In genomic region chr7:101382937-101383336, GRCh38 we compare ENCODE assay signal across 34 cellular contexts. TPM values are rescaled to one million over a fixed set of nuclear protein-coding genes. Genes with fewer than 3 reads are reported as not detected.
"Had no signal": no experiment of that assay in that cellular context is flagged by ENCODE, and none has a peak within 500 bp of the region (broad histone marks: within the 10 kb centered on the region; RNA-seq: fewer than 3 reads in every experiment).

No MANE protein-coding gene starts in this region.

- H3K27ac Mint-ChIP-seq: activated CD4-positive, alpha-beta T cell treated with anti-CD3 and anti-CD28 coated beads for 36 hours; activated CD4-positive, alpha-beta T cell treated with anti-CD3 and anti-CD28 coated beads, Interleukin-2, amount 10 ng/mL, durations not matched to agents 7 days and 5 days; activated CD8-positive, alpha-beta T cell treated with anti-CD3 and anti-CD28 coated beads, Interleukin-2, amount 10 ng/mL, durations not matched to agents 7 days and 5 days; activated naive CD4-positive, alpha-beta T cell treated with anti-CD3 and anti-CD28 coated beads, Interleukin-2, amount 50 U/mL, for 24 hours; activated naive CD8-positive, alpha-beta T cell treated with anti-CD3 and anti-CD28 coated beads, Interleukin-2, amount 10 ng/mL, durations not matched to agents 7 days and 5 days; activated T-cell treated with anti-CD3 and anti-CD28 coated beads, Interleukin-2, amount 50 U/mL, for 24 hours; activated T-helper 2 cell treated with anti-CD3 and anti-CD28 coated beads, Interferon-gamma antibody, Interleukin-2, Interleukin-4, amounts not matched to agents 10 μg/mL and 5 μg/mL and 100 μg/mL, durations not matched to agents 14 hours and 24 hours and 36 hours; WTC11 had no signal

- H3K36me3 ChIP-seq: ascending aorta, cardiac muscle cell, SJCRH30 had no signal

- H3K9me3 ChIP-seq: ascending aorta had no signal

- H3K27me3 Mint-ChIP-seq: activated CD4-positive, alpha-beta T cell treated with anti-CD3 and anti-CD28 coated beads for 36 hours; activated naive CD4-positive, alpha-beta T cell treated with anti-CD3 and anti-CD28 coated beads, Interleukin-2, amount 50 U/mL, for 24 hours; activated T-cell treated with anti-CD3 and anti-CD28 coated beads, Interleukin-2, amount 50 U/mL, for 24 hours had no signal

- H3K27me3 ChIP-seq: ascending aorta, cardiac muscle cell, SJCRH30 had no signal

- H3K9me3 Mint-ChIP-seq: activated CD4-positive, alpha-beta T cell treated with anti-CD3 and anti-CD28 coated beads, Interleukin-2, amount 10 ng/mL, durations not matched to agents 7 days and 5 days; activated naive CD8-positive, alpha-beta T cell treated with anti-CD3 and anti-CD28 coated beads, Interleukin-2, amount 10 ng/mL, durations not matched to agents 7 days and 5 days; activated T-cell treated with anti-CD3 and anti-CD28 coated beads, Interleukin-2, amount 50 U/mL, for 24 hours; activated T-helper 2 cell treated with anti-CD3 and anti-CD28 coated beads, Interferon-gamma antibody, Interleukin-2, Interleukin-4, amounts not matched to agents 10 μg/mL and 5 μg/mL and 100 μg/mL, durations not matched to agents 14 hours and 24 hours and 36 hours; central memory CD8-positive, alpha-beta T cell had no signal

- DNase-seq: activated CD4-positive, alpha-beta T cell treated with anti-CD3 and anti-CD28 coated beads for 36 hours; activated CD4-positive, alpha-beta T cell treated with anti-CD3 and anti-CD28 coated beads, Interleukin-2, amount 10 ng/mL, durations not matched to agents 7 days and 5 days; activated CD4-positive, alpha-beta T cell treated with anti-CD3 and anti-CD28 coated beads, Interleukin-2, amount 50 U/mL, for 48 hours; activated CD8-positive, alpha-beta T cell treated with anti-CD3 and anti-CD28 coated beads, Interleukin-2, amount 10 ng/mL, durations not matched to agents 7 days and 5 days; activated gamma-delta T cell; activated naive CD4-positive, alpha-beta T cell treated with Interleukin-2 at 50 U/mL for 16 hours; activated naive CD8-positive, alpha-beta T cell treated with anti-CD3 and anti-CD28 coated beads, Interleukin-2, amount 10 ng/mL, durations not matched to agents 7 days and 5 days; activated T-cell treated with anti-CD3 and anti-CD28 coated beads, Interleukin-2, amount 50 U/mL, for 24 hours; amygdala; NCI-H1105; NCI-H1417 treated with DMSO at 0.1 percent for 48 hours; NCI-H187 treated with DMSO at 0.1 percent for 48 hours; NCI-H2081; NCI-H2171 treated with DMSO at 0.1 percent for 48 hours; NCI-H2227 treated with DMSO at 0.1 percent for 48 hours; NCI-H446; NCI-H524; NCI-H69; NK-92 treated with Interleukin-12 subunit alpha and Interleukin-12 subunit beta, amount 100 ng/mL, for 24 hours; PC-3; Right ventricle myocardium superior; SJCRH30; T1000 had no signal

- H3K4me3 Mint-ChIP-seq: activated CD4-positive, alpha-beta T cell treated with anti-CD3 and anti-CD28 coated beads for 36 hours; activated CD4-positive, alpha-beta T cell treated with anti-CD3 and anti-CD28 coated beads, Interleukin-2, amount 10 ng/mL, durations not matched to agents 7 days and 5 days; activated CD8-positive, alpha-beta T cell treated with anti-CD3 and anti-CD28 coated beads, Interleukin-2, amount 10 ng/mL, durations not matched to agents 7 days and 5 days; activated naive CD4-positive, alpha-beta T cell treated with anti-CD3 and anti-CD28 coated beads, Interleukin-2, amount 50 U/mL, for 24 hours; activated naive CD8-positive, alpha-beta T cell treated with anti-CD3 and anti-CD28 coated beads, Interleukin-2, amount 10 ng/mL, durations not matched to agents 7 days and 5 days; activated T-cell treated with anti-CD3 and anti-CD28 coated beads, Interleukin-2, amount 50 U/mL, for 24 hours; central memory CD8-positive, alpha-beta T cell; WTC11 had no signal

- H3K36me3 Mint-ChIP-seq: activated naive CD8-positive, alpha-beta T cell treated with anti-CD3 and anti-CD28 coated beads, Interleukin-2, amount 10 ng/mL, durations not matched to agents 7 days and 5 days had no signal

- ATAC-seq: activated CD4-positive, alpha-beta T cell treated with anti-CD3 and anti-CD28 coated beads for 36 hours; activated CD4-positive, CD25-positive, alpha-beta regulatory T cell treated with anti-CD3 and anti-CD28 coated beads, Interleukin-2, amount 50 U/mL, for 24 hours; activated CD8-positive, alpha-beta T cell treated with anti-CD3 and anti-CD28 coated beads, Interleukin-2, amount 10 ng/mL, durations not matched to agents 7 days and 5 days; PC-3; WTC11 had no signal

- H3K4me1 ChIP-seq: ascending aorta had no signal

- H3K4me3 ChIP-seq: ascending aorta, cardiac muscle cell, SJCRH30, SK-N-MC had no signal

- H3K4me1 Mint-ChIP-seq: central memory CD8-positive, alpha-beta T cell had no signal

- H3K27ac ChIP-seq: ascending aorta, cardiac muscle cell, SJCRH30, SK-N-MC had no signal

RNA-seq across cellular contexts. Expression of gene COL26A1, which starts 20.3 kb away (rescaled TPM):
- total RNA-seq: activated CD4-positive, alpha-beta T cell treated with anti-CD3 and anti-CD28 coated beads for 36 hours; activated CD4-positive, alpha-beta T cell treated with anti-CD3 and anti-CD28 coated beads, Interleukin-2, amount 10 ng/mL, durations not matched to agents 7 days and 5 days; activated CD8-positive, alpha-beta T cell treated with anti-CD3 and anti-CD28 coated beads, Interleukin-2, amount 10 ng/mL, durations not matched to agents 7 days and 5 days; activated naive CD8-positive, alpha-beta T cell treated with anti-CD3 and anti-CD28 coated beads, Interleukin-2, amount 10 ng/mL, durations not matched to agents 7 days and 5 days; ascending aorta; MCF 10A; PC-3; Right ventricle myocardium superior; T-helper 1 cell treated with Interleukin-12 subunit alpha and Interleukin-12 subunit beta and Interleukin-4 antibody, amounts not matched to agents 30 ng/mL and 1 ng/mL, for 36 hours; T-helper 2 cell treated with Interferon-gamma antibody and Interleukin-4, amounts not matched to agents 100 ng/mL and 5 ng/mL, for 36 hours had no signal
